ENCODE assay signal across 1 cellular context in genomic region chr3:151419806-151420205, GRCh38.
A peak's percentile ranks its signal among the peaks of the same experiment; 100 is the strongest.
TF ChIP-seq lines count a peak whose summit lies in the region.

No MANE protein-coding gene starts in this region.

TF ChIP-seq in K562, 482 proteins besides CTCF, POLR2A, EP300 and RAD21 (continued from another document):
- peak; percentile 59 for TF ChIP-seq TFE3 (CRISPR knock-in tag; IDR thresholded peaks at IDR 0.05)
